28 cellular contexts compared by ENCODE assay signal in genomic region chr19:37098570-37098969, GRCh38.
"Had no signal": no experiment of that assay in that cellular context is flagged by ENCODE, and none has a peak within 500 bp of the region (broad histone marks: within the 10 kb centered on the region; RNA-seq: fewer than 3 reads in every experiment).

No MANE protein-coding gene starts in this region.

- H3K27me3 ChIP-seq: brain microvascular endothelial cell, dorsolateral prefrontal cortex, esophagus muscularis mucosa, foreskin keratinocyte, gastrocnemius medialis, heart left ventricle had no signal

- H3K27ac ChIP-seq: brain microvascular endothelial cell, coronary artery, dorsolateral prefrontal cortex, esophagus muscularis mucosa, foreskin keratinocyte, gastrocnemius medialis, heart left ventricle had no signal

- H3K4me3 ChIP-seq: coronary artery, dorsolateral prefrontal cortex, esophagus muscularis mucosa, heart left ventricle had no signal

- H3K36me3 ChIP-seq: brain microvascular endothelial cell had no signal

- FAIRE-seq: astrocyte, bronchial epithelial cell had no signal

- ATAC-seq: activated CD4-positive, alpha-beta T cell treated with anti-CD3 and anti-CD28 coated beads for 36 hours; activated CD8-positive, alpha-beta memory T cell treated with anti-CD3 and anti-CD28 coated beads, Interleukin-2, amount 10 ng/mL, durations not matched to agents 7 days and 5 days; activated CD8-positive, alpha-beta T cell treated with anti-CD3 and anti-CD28 coated beads, Interleukin-2, amount 10 ng/mL, durations not matched to agents 7 days and 5 days; activated naive CD8-positive, alpha-beta T cell treated with anti-CD3 and anti-CD28 coated beads, Interleukin-2, amount 50 U/mL, for 24 hours; foreskin keratinocyte; gastrocnemius medialis; heart left ventricle had no signal

- DNase-seq: activated CD4-positive, alpha-beta memory T cell treated with anti-CD3 and anti-CD28 coated beads for 36 hours; activated CD4-positive, alpha-beta T cell treated with anti-CD3 and anti-CD28 coated beads for 36 hours; activated CD4-positive, alpha-beta T cell treated with anti-CD3 and anti-CD28 coated beads, Interleukin-2, amount 10 ng/mL, durations not matched to agents 24 days and 14 days; activated CD4-positive, CD25-positive, alpha-beta regulatory T cell; activated CD4-positive, CD25-positive, alpha-beta regulatory T cell treated with anti-CD3 and anti-CD28 coated beads, Interleukin-2, amount 50 U/mL, for 72 hours; activated CD8-positive, alpha-beta memory T cell treated with anti-CD3 and anti-CD28 coated beads, Interleukin-2, amount 10 ng/mL, durations not matched to agents 7 days and 5 days; activated CD8-positive, alpha-beta memory T cell treated with anti-CD3 and anti-CD28 coated beads, Interleukin-2, amount 50 U/mL, for 4 hours; activated CD8-positive, alpha-beta T cell treated with anti-CD3 and anti-CD28 coated beads, Interleukin-2, amount 10 ng/mL, durations not matched to agents 7 days and 5 days; activated effector memory CD4-positive, alpha-beta T cell treated with anti-CD3 and anti-CD28 coated beads, Interleukin-2, amount 50 U/mL, for 16 hours; activated naive CD4-positive, alpha-beta T cell treated with anti-CD3 and anti-CD28 coated beads for 36 hours; activated naive CD8-positive, alpha-beta T cell treated with anti-CD3 and anti-CD28 coated beads for 36 hours; activated naive CD8-positive, alpha-beta T cell treated with anti-CD3 and anti-CD28 coated beads, Interleukin-2, amount 50 U/mL, for 24 hours; activated T-cell treated with anti-CD3 and anti-CD28 coated beads, Interleukin-2, amount 50 U/mL, for 1 hour; activated T-cell treated with anti-CD3 and anti-CD28 coated beads, Interleukin-2, amount 50 U/mL, for 48 hours; brain microvascular endothelial cell; dorsolateral prefrontal cortex; effector memory CD4-positive, alpha-beta T cell; endodermal cell; erythroblast; foreskin keratinocyte; gastrocnemius medialis; glutamatergic neuron; heart left ventricle; T-helper 2 cell had no signal

- H3K4me1 ChIP-seq: esophagus muscularis mucosa, foreskin keratinocyte, gastrocnemius medialis, heart left ventricle had no signal
